1 cellular context compared by ENCODE assay signal in the genomic region with DNA sequence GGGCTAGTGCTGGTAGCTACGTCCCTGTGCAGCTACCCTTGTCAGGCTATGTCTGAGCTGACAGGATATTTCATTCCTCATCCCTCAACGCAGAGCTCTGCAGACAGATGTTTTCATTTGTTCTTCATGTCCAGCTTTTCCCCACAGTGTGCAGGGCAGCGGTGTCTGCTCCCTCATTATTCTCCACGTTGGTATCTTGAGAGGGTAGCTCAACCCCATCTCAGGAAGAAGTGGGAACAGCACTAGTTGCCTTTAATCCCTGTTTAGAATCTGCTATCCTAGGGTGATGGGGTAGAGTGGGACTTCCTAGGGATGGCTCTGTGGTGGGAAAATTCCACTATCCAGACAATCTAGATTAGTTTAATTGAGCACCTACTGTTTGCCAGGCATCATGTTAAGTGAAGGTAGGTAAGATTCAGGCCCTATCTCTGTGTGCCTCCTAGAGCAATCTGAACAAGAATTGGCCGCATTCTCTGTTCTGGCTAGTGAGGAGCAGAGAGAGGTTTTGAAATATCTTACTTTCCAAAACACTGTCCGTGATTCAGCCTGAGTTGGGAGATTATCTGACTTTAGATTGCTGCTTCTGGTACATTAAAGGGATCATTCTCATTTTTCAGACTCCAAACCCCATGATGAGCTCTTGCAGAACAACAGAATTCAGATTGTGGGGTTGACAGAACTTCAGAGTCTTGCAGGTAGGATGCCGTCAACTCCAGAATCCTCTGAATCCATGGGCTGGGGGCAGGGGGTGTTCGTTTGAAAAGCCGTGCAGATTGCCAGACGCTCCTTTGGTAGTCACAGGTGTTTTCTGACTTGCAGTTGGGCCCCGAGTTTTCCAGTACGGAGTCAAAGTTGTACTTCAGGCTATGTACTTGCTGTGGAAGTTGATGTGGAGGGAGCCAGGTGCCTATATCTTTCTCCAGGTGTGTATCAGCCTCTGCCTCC.
TF ChIP-seq lines count a peak whose summit lies in the region.

No MANE protein-coding gene starts in this region.

TF ChIP-seq in liver, 16 proteins besides CTCF, POLR2A, EP300 and RAD21:
- TF ChIP-seq, protein P1, sequence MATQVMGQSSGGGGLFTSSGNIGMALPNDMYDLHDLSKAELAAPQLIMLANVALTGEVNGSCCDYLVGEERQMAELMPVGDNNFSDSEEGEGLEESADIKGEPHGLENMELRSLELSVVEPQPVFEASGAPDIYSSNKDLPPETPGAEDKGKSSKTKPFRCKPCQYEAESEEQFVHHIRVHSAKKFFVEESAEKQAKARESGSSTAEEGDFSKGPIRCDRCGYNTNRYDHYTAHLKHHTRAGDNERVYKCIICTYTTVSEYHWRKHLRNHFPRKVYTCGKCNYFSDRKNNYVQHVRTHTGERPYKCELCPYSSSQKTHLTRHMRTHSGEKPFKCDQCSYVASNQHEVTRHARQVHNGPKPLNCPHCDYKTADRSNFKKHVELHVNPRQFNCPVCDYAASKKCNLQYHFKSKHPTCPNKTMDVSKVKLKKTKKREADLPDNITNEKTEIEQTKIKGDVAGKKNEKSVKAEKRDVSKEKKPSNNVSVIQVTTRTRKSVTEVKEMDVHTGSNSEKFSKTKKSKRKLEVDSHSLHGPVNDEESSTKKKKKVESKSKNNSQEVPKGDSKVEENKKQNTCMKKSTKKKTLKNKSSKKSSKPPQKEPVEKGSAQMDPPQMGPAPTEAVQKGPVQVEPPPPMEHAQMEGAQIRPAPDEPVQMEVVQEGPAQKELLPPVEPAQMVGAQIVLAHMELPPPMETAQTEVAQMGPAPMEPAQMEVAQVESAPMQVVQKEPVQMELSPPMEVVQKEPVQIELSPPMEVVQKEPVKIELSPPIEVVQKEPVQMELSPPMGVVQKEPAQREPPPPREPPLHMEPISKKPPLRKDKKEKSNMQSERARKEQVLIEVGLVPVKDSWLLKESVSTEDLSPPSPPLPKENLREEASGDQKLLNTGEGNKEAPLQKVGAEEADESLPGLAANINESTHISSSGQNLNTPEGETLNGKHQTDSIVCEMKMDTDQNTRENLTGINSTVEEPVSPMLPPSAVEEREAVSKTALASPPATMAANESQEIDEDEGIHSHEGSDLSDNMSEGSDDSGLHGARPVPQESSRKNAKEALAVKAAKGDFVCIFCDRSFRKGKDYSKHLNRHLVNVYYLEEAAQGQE (IDR thresholded peaks at IDR 0.05) = no peak
